12 cellular contexts compared by ENCODE assay signal in the genomic region with DNA sequence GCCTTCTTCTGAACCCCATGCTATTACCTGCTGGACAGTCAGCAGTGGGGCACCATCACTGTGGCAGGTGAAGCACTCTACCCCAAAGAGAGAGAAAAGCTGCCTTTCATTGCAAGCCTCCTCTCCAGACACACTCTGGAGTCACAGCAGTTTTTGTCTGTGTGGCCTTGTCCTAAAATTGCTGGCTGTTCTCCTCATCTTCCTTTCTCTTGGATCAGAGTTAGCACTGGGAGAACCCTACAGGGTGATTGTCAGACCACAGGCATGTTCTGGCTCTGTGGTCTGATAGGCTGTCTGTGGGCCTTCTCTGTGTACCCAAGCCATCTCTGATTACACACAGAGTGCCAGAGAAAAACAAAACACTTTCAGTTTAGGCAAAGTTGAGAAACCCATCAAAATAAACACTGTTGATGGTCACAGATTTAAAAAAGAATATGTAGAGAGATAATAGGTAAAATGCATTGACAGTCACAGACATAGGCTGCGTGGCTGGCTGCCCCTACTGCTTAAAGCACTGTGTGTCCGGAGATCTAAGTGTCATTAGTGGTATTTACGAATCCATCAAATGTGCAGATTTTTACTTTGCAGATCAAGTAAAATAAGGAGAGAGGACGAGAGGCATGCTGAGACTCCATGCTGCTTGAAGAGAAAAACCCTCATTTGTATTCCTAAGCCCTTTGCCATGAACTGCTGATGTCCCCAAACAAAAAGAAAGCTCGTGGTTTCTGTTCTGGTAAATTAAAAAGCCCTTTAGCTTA.
DNase-seq lines count a peak whose midpoint lies in the region; ATAC-seq and TF ChIP-seq lines count a peak whose summit lies in the region.
"Had no signal": no experiment of that assay in that cellular context is flagged by ENCODE, and none has a peak within 500 bp of the region (broad histone marks: within the 10 kb centered on the region; RNA-seq: fewer than 3 reads in every experiment).

No MANE protein-coding gene starts in this region.

- DNase-seq in HT1080 (ENCODE audit: low read depth) (peak; percentile 53), SK-N-SH (no peak), iPS DF 4.7 (ENCODE audit: extremely low read depth, low spot score) (peak; percentile 71), NCI-H2081 treated with DMSO at 0.1 percent for 48 hours (lab: John Stamatoyannopoulos, UW) (no peak)
- no peak for DNase-seq in activated CD4-positive, alpha-beta memory T cell treated with anti-CD3 and anti-CD28 coated beads, Interleukin-2, amount 10 ng/mL, durations not matched to agents 7 days and 5 days
- no peak for DNase-seq in activated CD4-positive, alpha-beta memory T cell treated with anti-CD3 and anti-CD28 coated beads for 36 hours
- DNase-seq: activated gamma-delta T cell; stimulated activated naive CD4-positive, alpha-beta T cell treated with Interleukin-2 at 50 U/mL for 16 hours; T-helper 2 cell had no signal

- no peaks in the 10 kb centered on the region for H3F3A ChIP-seq in SK-N-SH (replicated peaks; ENCODE audit: insufficient read depth)

- peak overlapping the region; percentile 19; the same call in 1 of the 2 replicates for H3K4me2 ChIP-seq in SK-N-SH
- H3K4me2 ChIP-seq in skeletal muscle satellite cell (ENCODE audit: low read length), result peak overlapping the region; percentile 43

- ATAC-seq in GM21576 (IDR thresholded peaks at IDR 0.05; ENCODE audit: unreplicated experiment), result no peak
- ATAC-seq: esophagus mucosa had no signal

- no peak overlapping the region for H3K4me3 ChIP-seq in SK-N-SH (ENCODE audit: low read depth in 2 of 2, low read length in 1 of 2)
- peak overlapping the region; percentile 34 for H3K4me3 ChIP-seq in skeletal muscle satellite cell (ENCODE audit: low read length)

- H3K36me3 ChIP-seq in SK-N-SH (replicated peaks in 1 of 2; ENCODE audit: control insufficient read depth in 1 of 2, insufficient read depth in 2 of 2, low read length in 1 of 2) (no peaks in the 10 kb centered on the region), skeletal muscle satellite cell (ENCODE audit: insufficient read depth, low read length) (no peaks in the 10 kb centered on the region)

- H3K9ac ChIP-seq in SK-N-SH (no peak overlapping the region), skeletal muscle satellite cell (ENCODE audit: low read depth, low read length) (no peak overlapping the region)

- no peak for TF ChIP-seq EP300 in SK-N-SH (IDR thresholded peaks at IDR 0.05; ENCODE audit: borderline replicate concordance in 1 of 2, low read depth in 1 of 2, low read length in 1 of 2)

- intact Hi-C loops in activated CD4-positive, alpha-beta memory T cell treated with anti-CD3 and anti-CD28 coated beads for 36 hours (cut with micrococcal nuclease), result no loop called here

- no peaks in the 10 kb centered on the region for H3K9me2 ChIP-seq in SK-N-SH

- no peaks in the 10 kb centered on the region for H3K79me2 ChIP-seq in SK-N-SH (ENCODE audit: insufficient read depth)

- no peak overlapping the region for H2AFZ ChIP-seq in SK-N-SH (ENCODE audit: low read depth)

- TF ChIP-seq CTCF in SK-N-SH (IDR thresholded peaks at IDR 0.05), result no peak

- H3K4me3 Mint-ChIP-seq in activated CD4-positive, alpha-beta memory T cell treated with anti-CD3 and anti-CD28 coated beads, Interleukin-2, amount 10 ng/mL, durations not matched to agents 7 days and 5 days, result no peak overlapping the region
- H3K4me3 Mint-ChIP-seq in activated CD4-positive, alpha-beta memory T cell treated with anti-CD3 and anti-CD28 coated beads for 36 hours, result no peak overlapping the region

- peak overlapping the region in 1 of 2 experiments; percentile 86; a peak in 2 of 4 replicates for H3K27ac ChIP-seq in SK-N-SH (ENCODE audit: low read depth in 2 of 2, low read length in 1 of 2)

- H4K20me1 ChIP-seq in SK-N-SH (ENCODE audit: insufficient read depth), result no peaks in the 10 kb centered on the region

- H3K9me3 ChIP-seq in SK-N-SH (no peaks in the 10 kb centered on the region), skeletal muscle satellite cell (replicated peaks; ENCODE audit: low read length) (no peaks in the 10 kb centered on the region)

- H3K27ac Mint-ChIP-seq in activated CD4-positive, alpha-beta memory T cell treated with anti-CD3 and anti-CD28 coated beads, Interleukin-2, amount 10 ng/mL, durations not matched to agents 7 days and 5 days, result no peak overlapping the region
- no peak overlapping the region for H3K27ac Mint-ChIP-seq in activated CD4-positive, alpha-beta memory T cell treated with anti-CD3 and anti-CD28 coated beads for 36 hours

- CTCF ChIA-PET in SK-N-SH (lab: Yijun Ruan, JAX), result no interaction called here
- CTCF ChIA-PET in activated CD4-positive, alpha-beta memory T cell treated with anti-CD3 and anti-CD28 coated beads, Interleukin-2, amount 10 ng/mL, durations not matched to agents 7 days and 5 days (lab: Charles Lee), result no interaction called here
- CTCF ChIA-PET in activated CD4-positive, alpha-beta memory T cell treated with anti-CD3 and anti-CD28 coated beads for 36 hours (lab: Charles Lee), result no interaction called here

- no peak for TF ChIP-seq RAD21 in SK-N-SH (IDR thresholded peaks at IDR 0.05; ENCODE audit: low read length)

- peaks cover 0 to 36% of the 10 kb centered on the region in 2 experiments; a peak in 2 of 4 replicates for H3K4me1 ChIP-seq in SK-N-SH (ENCODE audit: control insufficient read depth in 1 of 2, insufficient read depth in 2 of 2, low read depth in 1 of 2, low read length in 1 of 2)
- peaks cover 10% of the 10 kb centered on the region for H3K4me1 ChIP-seq in skeletal muscle satellite cell (ENCODE audit: control insufficient read depth, insufficient read depth, low read length)

- H3K9me3 Mint-ChIP-seq in activated CD4-positive, alpha-beta memory T cell treated with anti-CD3 and anti-CD28 coated beads, Interleukin-2, amount 10 ng/mL, durations not matched to agents 7 days and 5 days, result no peaks in the 10 kb centered on the region
- no peaks in the 10 kb centered on the region for H3K9me3 Mint-ChIP-seq in activated CD4-positive, alpha-beta memory T cell treated with anti-CD3 and anti-CD28 coated beads for 36 hours

- no peaks in the 10 kb centered on the region for H3K27me3 ChIP-seq in SK-N-SH (ENCODE audit: insufficient read depth)
- no peaks in the 10 kb centered on the region for H3K27me3 ChIP-seq in skeletal muscle satellite cell (ENCODE audit: control insufficient read depth, insufficient read depth, low read length)

- no peaks in the 10 kb centered on the region for H3K27me3 Mint-ChIP-seq in activated CD4-positive, alpha-beta memory T cell treated with anti-CD3 and anti-CD28 coated beads, Interleukin-2, amount 10 ng/mL, durations not matched to agents 7 days and 5 days
- no peaks in the 10 kb centered on the region for H3K27me3 Mint-ChIP-seq in activated CD4-positive, alpha-beta memory T cell treated with anti-CD3 and anti-CD28 coated beads for 36 hours

- no peaks in the 10 kb centered on the region for H3K4me1 Mint-ChIP-seq in activated CD4-positive, alpha-beta memory T cell treated with anti-CD3 and anti-CD28 coated beads, Interleukin-2, amount 10 ng/mL, durations not matched to agents 7 days and 5 days
- H3K4me1 Mint-ChIP-seq in activated CD4-positive, alpha-beta memory T cell treated with anti-CD3 and anti-CD28 coated beads for 36 hours (ENCODE audit: low read depth), result no peaks in the 10 kb centered on the region

- WGBS in SK-N-SH (ENCODE audit: low lambda C conversion rate), result 74% methylated on average over 5 of the region's 5 CpGs

- H3K36me3 Mint-ChIP-seq in activated CD4-positive, alpha-beta memory T cell treated with anti-CD3 and anti-CD28 coated beads, Interleukin-2, amount 10 ng/mL, durations not matched to agents 7 days and 5 days (ENCODE audit: low read depth), result no peaks in the 10 kb centered on the region
- H3K36me3 Mint-ChIP-seq in activated CD4-positive, alpha-beta memory T cell treated with anti-CD3 and anti-CD28 coated beads for 36 hours, result no peaks in the 10 kb centered on the region

- POLR2A ChIA-PET in SK-N-SH (lab: Yijun Ruan, JAX), result no interaction called here
- POLR2A ChIA-PET in activated CD4-positive, alpha-beta memory T cell treated with anti-CD3 and anti-CD28 coated beads, Interleukin-2, amount 10 ng/mL, durations not matched to agents 7 days and 5 days (lab: Charles Lee), result no interaction called here
- POLR2A ChIA-PET in activated CD4-positive, alpha-beta memory T cell treated with anti-CD3 and anti-CD28 coated beads for 36 hours (lab: Charles Lee), result no interaction called here

TF ChIP-seq in SK-N-SH, 30 proteins besides CTCF, POLR2A, EP300 and RAD21:
- TF ChIP-seq NFIC (IDR thresholded peaks at IDR 0.05; ENCODE audit: borderline replicate concordance) (no peak), FOSL2 (IDR thresholded peaks at IDR 0.05; ENCODE audit: borderline replicate concordance, low read depth) (no peak), SMC3 (IDR thresholded peaks at IDR 0.05; ENCODE audit: low read depth, low read length) (no peak), MXI1 (IDR thresholded peaks at IDR 0.05; ENCODE audit: low read depth, low read length) (no peak), MEF2A (IDR thresholded peaks at IDR 0.05; ENCODE audit: borderline replicate concordance, low read depth) (no peak), EZH2phosphoT487 (IDR thresholded peaks at IDR 0.05; ENCODE audit: borderline replicate concordance, low read depth) (no peak), POLR2AphosphoS5 (IDR thresholded peaks at IDR 0.05; ENCODE audit: low read depth, low read length) (no peak)
- TF ChIP-seq, protein P1, sequence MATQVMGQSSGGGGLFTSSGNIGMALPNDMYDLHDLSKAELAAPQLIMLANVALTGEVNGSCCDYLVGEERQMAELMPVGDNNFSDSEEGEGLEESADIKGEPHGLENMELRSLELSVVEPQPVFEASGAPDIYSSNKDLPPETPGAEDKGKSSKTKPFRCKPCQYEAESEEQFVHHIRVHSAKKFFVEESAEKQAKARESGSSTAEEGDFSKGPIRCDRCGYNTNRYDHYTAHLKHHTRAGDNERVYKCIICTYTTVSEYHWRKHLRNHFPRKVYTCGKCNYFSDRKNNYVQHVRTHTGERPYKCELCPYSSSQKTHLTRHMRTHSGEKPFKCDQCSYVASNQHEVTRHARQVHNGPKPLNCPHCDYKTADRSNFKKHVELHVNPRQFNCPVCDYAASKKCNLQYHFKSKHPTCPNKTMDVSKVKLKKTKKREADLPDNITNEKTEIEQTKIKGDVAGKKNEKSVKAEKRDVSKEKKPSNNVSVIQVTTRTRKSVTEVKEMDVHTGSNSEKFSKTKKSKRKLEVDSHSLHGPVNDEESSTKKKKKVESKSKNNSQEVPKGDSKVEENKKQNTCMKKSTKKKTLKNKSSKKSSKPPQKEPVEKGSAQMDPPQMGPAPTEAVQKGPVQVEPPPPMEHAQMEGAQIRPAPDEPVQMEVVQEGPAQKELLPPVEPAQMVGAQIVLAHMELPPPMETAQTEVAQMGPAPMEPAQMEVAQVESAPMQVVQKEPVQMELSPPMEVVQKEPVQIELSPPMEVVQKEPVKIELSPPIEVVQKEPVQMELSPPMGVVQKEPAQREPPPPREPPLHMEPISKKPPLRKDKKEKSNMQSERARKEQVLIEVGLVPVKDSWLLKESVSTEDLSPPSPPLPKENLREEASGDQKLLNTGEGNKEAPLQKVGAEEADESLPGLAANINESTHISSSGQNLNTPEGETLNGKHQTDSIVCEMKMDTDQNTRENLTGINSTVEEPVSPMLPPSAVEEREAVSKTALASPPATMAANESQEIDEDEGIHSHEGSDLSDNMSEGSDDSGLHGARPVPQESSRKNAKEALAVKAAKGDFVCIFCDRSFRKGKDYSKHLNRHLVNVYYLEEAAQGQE (IDR thresholded peaks at IDR 0.05; ENCODE audit: low read depth, low read length), result no peak

Comparison
In these comparisons a context has a peak if more than half of its experiments do, and no peak if none do; other contexts are left out.
1. DNase-seq: peak in HT1080 (single experiment) and iPS DF 4.7 (single experiment); none in SK-N-SH (single experiment), activated CD4-positive, alpha-beta memory T cell treated with anti-CD3 and anti-CD28 coated beads, Interleukin-2, amount 10 ng/mL, durations not matched to agents 7 days and 5 days (single experiment), activated CD4-positive, alpha-beta memory T cell treated with anti-CD3 and anti-CD28 coated beads for 36 hours (single experiment) and NCI-H2081 treated with DMSO at 0.1 percent for 48 hours (single experiment).